ENCODE assay signal across 26 cellular contexts in the genomic region with DNA sequence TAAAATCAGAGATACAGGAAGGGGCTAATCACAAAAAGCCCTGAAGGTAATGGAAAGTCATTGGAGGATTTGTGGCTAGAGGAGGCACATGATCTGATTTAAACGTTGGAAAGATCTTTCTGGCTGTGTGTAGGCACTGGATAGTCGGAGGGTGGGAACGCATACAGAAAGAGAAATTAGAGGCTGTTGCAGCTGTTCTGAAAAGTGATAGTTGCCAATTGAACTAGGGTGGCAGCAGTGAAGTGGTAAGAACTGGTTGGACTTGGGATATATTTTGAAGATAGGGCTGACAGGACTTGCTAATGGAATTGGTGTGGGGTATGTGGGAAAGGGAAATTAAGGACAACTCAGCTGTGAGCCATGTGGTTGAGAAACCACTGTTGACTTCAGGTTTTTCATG.
"Had no signal": no experiment of that assay in that cellular context is flagged by ENCODE, and none has a peak within 500 bp of the region (broad histone marks: within the 10 kb centered on the region; RNA-seq: fewer than 3 reads in every experiment).

No MANE protein-coding gene starts in this region.

- H3K36me3 Mint-ChIP-seq: natural killer cell; neural progenitor cell; stimulated activated effector memory CD8-positive, alpha-beta T cell treated with anti-CD3 and anti-CD28 coated beads, Interleukin-12 subunit alpha, Interleukin-12 subunit beta, amount 100 ng/mL, for 72 hours; type B pancreatic cell had no signal

- H3K27me3 ChIP-seq: gastrocnemius medialis, hepatocyte, left lung, neural progenitor cell, pancreas, right lobe of liver, stomach, tibial artery had no signal

- H3K4me1 ChIP-seq: neural progenitor cell, pancreas, right lobe of liver had no signal

- H3K27ac ChIP-seq: dorsolateral prefrontal cortex, gastrocnemius medialis, hepatocyte, left lung, neural progenitor cell, pancreas, right lobe of liver, stomach, tibial artery had no signal

- H3K4me2 ChIP-seq: hepatocyte, neural progenitor cell, smooth muscle cell had no signal

- H3K4me3 ChIP-seq: dorsolateral prefrontal cortex, gastrocnemius medialis, hepatocyte, left lung, neural progenitor cell, pancreas, right lobe of liver, smooth muscle cell, stomach, tibial artery had no signal

- H3K79me2 ChIP-seq: hepatocyte had no signal

- H3K9ac ChIP-seq: neural progenitor cell had no signal

- H3K36me3 ChIP-seq: gastrocnemius medialis, left lung, neural progenitor cell, pancreas, right lobe of liver, stomach, tibial artery had no signal

- H3K27ac Mint-ChIP-seq: natural killer cell; neural progenitor cell; progenitor cell of endocrine pancreas; stimulated activated effector memory CD8-positive, alpha-beta T cell treated with anti-CD3 and anti-CD28 coated beads, Interleukin-12 subunit alpha, Interleukin-12 subunit beta, amount 100 ng/mL, for 72 hours; type B pancreatic cell had no signal

- DNase-seq: caudate nucleus; dorsolateral prefrontal cortex; effector CD4-positive, alpha-beta T cell; foreskin fibroblast; gastrocnemius medialis; head of caudate nucleus; kidney; left lung; mesendoderm; midbrain; natural killer cell; occipital lobe; pancreas; right lobe of liver; stimulated activated CD4-positive, alpha-beta T cell treated with anti-CD3 and anti-CD28 coated beads, Interleukin-12 subunit alpha, Interleukin-12 subunit beta, amount 100 ng/mL, for 4 hours; stimulated activated CD4-positive, alpha-beta T cell treated with anti-CD3 and anti-CD28 coated beads, Interleukin-2, amount 100 ng/mL, for 24 hours; stimulated activated CD4-positive, alpha-beta T cell treated with anti-CD3 and anti-CD28 coated beads, Interleukin-4, amount 100 ng/mL, for 24 hours; stimulated activated naive CD4-positive, alpha-beta T cell treated with Interleukin-2 at 50 U/mL for 16 hours; stomach; tibial artery had no signal

- H3K9me3 Mint-ChIP-seq: natural killer cell; neural progenitor cell; stimulated activated effector memory CD8-positive, alpha-beta T cell treated with anti-CD3 and anti-CD28 coated beads, Interleukin-12 subunit alpha, Interleukin-12 subunit beta, amount 100 ng/mL, for 72 hours; type B pancreatic cell had no signal

- H2AFZ ChIP-seq: hepatocyte, neural progenitor cell had no signal

- ATAC-seq: gastrocnemius medialis; left lung; natural killer cell; pancreas; right lobe of liver; stimulated activated effector memory CD8-positive, alpha-beta T cell treated with anti-CD3 and anti-CD28 coated beads, Interleukin-12 subunit alpha, Interleukin-12 subunit beta, amount 100 ng/mL, for 72 hours had no signal

- H3K4me1 Mint-ChIP-seq: natural killer cell; stimulated activated effector memory CD8-positive, alpha-beta T cell treated with anti-CD3 and anti-CD28 coated beads, Interleukin-12 subunit alpha, Interleukin-12 subunit beta, amount 100 ng/mL, for 72 hours had no signal

- H3K4me3 Mint-ChIP-seq: natural killer cell; neural progenitor cell; stimulated activated effector memory CD8-positive, alpha-beta T cell treated with anti-CD3 and anti-CD28 coated beads, Interleukin-12 subunit alpha, Interleukin-12 subunit beta, amount 100 ng/mL, for 72 hours; type B pancreatic cell had no signal

- H3K27me3 Mint-ChIP-seq: type B pancreatic cell had no signal

- H3K9me3 ChIP-seq: gastrocnemius medialis, left lung, pancreas, right lobe of liver, stomach, tibial artery had no signal
